11 cellular contexts compared by ENCODE assay signal in the genomic region with DNA sequence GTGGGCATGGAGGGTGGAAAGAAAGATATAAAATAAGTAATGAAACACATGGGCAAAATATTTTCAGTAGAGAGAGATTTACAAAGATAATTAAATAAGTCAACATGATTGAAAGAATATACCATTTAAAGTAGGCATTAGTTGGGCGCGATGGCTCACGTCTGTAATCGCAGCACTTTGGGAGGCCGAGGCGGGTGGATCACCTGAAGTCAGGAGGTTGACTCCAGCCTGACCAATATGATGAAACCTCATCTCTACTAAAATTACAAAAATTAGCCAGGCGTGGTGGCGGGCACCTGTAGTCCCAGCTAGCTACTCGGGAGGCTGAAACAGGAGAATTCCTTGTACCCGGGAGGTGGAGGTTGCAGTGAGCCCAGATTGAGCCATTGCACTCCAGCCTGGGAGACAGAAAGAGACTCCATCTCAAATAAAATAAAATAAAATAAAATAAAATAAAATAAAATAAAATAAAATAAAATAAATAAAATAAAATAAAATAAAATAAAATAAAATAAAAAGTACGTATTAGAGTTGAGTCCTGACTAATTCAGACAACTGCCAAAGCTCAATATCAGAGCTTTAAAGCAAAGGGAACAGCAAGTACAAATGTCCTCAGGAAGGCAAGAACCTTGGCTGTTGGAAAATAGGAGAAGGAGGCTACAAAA. TPM values are rescaled to one million over a fixed set of nuclear protein-coding genes. Genes with fewer than 3 reads are reported as not detected.
DNase-seq lines count a peak whose midpoint lies in the region; ATAC-seq, FAIRE-seq and TF ChIP-seq lines count a peak whose summit lies in the region.
"Not testable (repeated sequence)": the region's sequence is repeated elsewhere in the genome, so short reads cannot be mapped to it uniquely, and the experiment has no call there.
"Had no signal": no experiment of that assay in that cellular context is flagged by ENCODE, and none has a peak within 500 bp of the region (broad histone marks: within the 10 kb centered on the region; RNA-seq: fewer than 3 reads in every experiment).

No MANE protein-coding gene starts in this region.

- not testable (repeated sequence) for H3K36me3 Mint-ChIP-seq in T-helper 1 cell treated with Interleukin-12 subunit alpha and Interleukin-12 subunit beta and Interleukin-4 antibody, amounts not matched to agents 30 μg/mL and 1 μg/mL, for 36 hours (ENCODE audit: low read depth); WTC11

- CTCF ChIA-PET in WTC11 (lab: Charles Lee) = interaction anchor here (0.5 kb wide), 1 partner anchor 1763 kb away, joined by 3 read pairs; no protein-coding TSS in a partner anchor

- POLR2A ChIA-PET in WTC11 (lab: Charles Lee) = not testable (repeated sequence)

- H3K9me3 Mint-ChIP-seq in T-helper 1 cell treated with Interleukin-12 subunit alpha and Interleukin-12 subunit beta and Interleukin-4 antibody, amounts not matched to agents 30 μg/mL and 1 μg/mL, for 36 hours; WTC11: not testable (repeated sequence)

- H3K4me1 Mint-ChIP-seq in T-helper 1 cell treated with Interleukin-12 subunit alpha and Interleukin-12 subunit beta and Interleukin-4 antibody, amounts not matched to agents 30 μg/mL and 1 μg/mL, for 36 hours (ENCODE audit: low read depth) = not testable (repeated sequence)
- peaks cover 14% of the 10 kb centered on the region for H3K4me1 Mint-ChIP-seq in WTC11

- FAIRE-seq in A204.1 (lab: Jason Lieb, UNC) = peak; percentile 34

- not testable (repeated sequence) for H3K4me3 Mint-ChIP-seq in T-helper 1 cell treated with Interleukin-12 subunit alpha and Interleukin-12 subunit beta and Interleukin-4 antibody, amounts not matched to agents 30 μg/mL and 1 μg/mL, for 36 hours; WTC11

- TF ChIP-seq CTCF in WTC11 (IDR thresholded peaks at IDR 0.05) = not testable (repeated sequence)

- not testable (repeated sequence) for H3K27me3 Mint-ChIP-seq in T-helper 1 cell treated with Interleukin-12 subunit alpha and Interleukin-12 subunit beta and Interleukin-4 antibody, amounts not matched to agents 30 μg/mL and 1 μg/mL, for 36 hours (ENCODE audit: low read depth); WTC11 (ENCODE audit: low read depth)

- ATAC-seq in WTC11 = not testable (repeated sequence)

- H3K27ac Mint-ChIP-seq in T-helper 1 cell treated with Interleukin-12 subunit alpha and Interleukin-12 subunit beta and Interleukin-4 antibody, amounts not matched to agents 30 μg/mL and 1 μg/mL, for 36 hours = peak overlapping the region; percentile 50
- H3K27ac Mint-ChIP-seq in WTC11 = not testable (repeated sequence)

- not testable (repeated sequence) for DNase-seq in WTC11 (ENCODE audit: low spot score)

TF ChIP-seq in WTC11, 78 proteins besides CTCF, POLR2A, EP300 and RAD21:
- peak; percentile 97 for TF ChIP-seq HMGA2 (CRISPR knock-in tag; IDR thresholded peaks at IDR 0.05)
TF ChIP-seq in WTC11: peak in this region for 1; not testable (repeated sequence) for 77.

RNA-seq across cellular contexts. Expression of gene TYRP1, which starts 15.6 kb away (rescaled TPM):
- total RNA-seq in WTC11 (2021) = 0.14 to 0.39 TPM (median 0.31 TPM) in 3 replicates
- total RNA-seq: B cell; Caco-2; Calu3; CD4-positive, alpha-beta memory T cell; CD4-positive, alpha-beta T cell; CD4-positive, CD25-positive, alpha-beta regulatory T cell; CD8-positive, alpha-beta memory T cell; CD8-positive, alpha-beta T cell had no signal
